10 cellular contexts compared by ENCODE assay signal in genomic region chr2:215681799-215682594, GRCh38.
A peak's percentile ranks its signal among the peaks of the same experiment; 100 is the strongest.
DNase-seq lines count a peak whose midpoint lies in the region; ATAC-seq, FAIRE-seq and TF ChIP-seq lines count a peak whose summit lies in the region.
"Had no signal": no experiment of that assay in that cellular context is flagged by ENCODE, and none has a peak within 500 bp of the region (broad histone marks: within the 10 kb centered on the region; RNA-seq: fewer than 3 reads in every experiment).

No MANE protein-coding gene starts in this region.

- no peaks in the 10 kb centered on the region for H3K9me3 ChIP-seq in astrocyte (ENCODE audit: insufficient read depth, low read depth, low read length)
- H3K9me3 ChIP-seq in CD8-positive, alpha-beta T cell (ENCODE audit: low read length), result no peaks in the 10 kb centered on the region
- H3K9me3 ChIP-seq: stomach had no signal

- H2AFZ ChIP-seq in astrocyte (ENCODE audit: low read depth, low read length), result no peak overlapping the region

- no peak for TF ChIP-seq CTCF in astrocyte (IDR thresholded peaks at IDR 0.05; ENCODE audit: insufficient read depth, low read depth, low read length)
- no peak for TF ChIP-seq CTCF in progenitor cell of endocrine pancreas (IDR thresholded peaks at IDR 0.05; ENCODE audit: unreplicated experiment)
- no peak for TF ChIP-seq CTCF in CD8-positive, alpha-beta T cell (IDR thresholded peaks at IDR 0.05)

- peak overlapping the region; percentile 35 for H3K4me3 Mint-ChIP-seq in activated T-cell treated with anti-CD3 and anti-CD28 coated beads, Interleukin-2, amount 50 U/mL, for 24 hours
- H3K4me3 Mint-ChIP-seq in astrocyte (ENCODE audit: unreplicated experiment) (no peak overlapping the region), progenitor cell of endocrine pancreas (ENCODE audit: low read depth) (no peak overlapping the region)
- no peak overlapping the region for H3K4me3 Mint-ChIP-seq in CD8-positive, alpha-beta T cell

- peak overlapping the region; percentile 61 for H3K4me2 ChIP-seq in astrocyte (ENCODE audit: low read length)

- CTCF ChIA-PET in CD8-positive, alpha-beta T cell (lab: Charles Lee), result no interaction called here

- no peak for ATAC-seq in Right ventricle myocardium inferior
- no peak for ATAC-seq in CD8-positive, alpha-beta T cell

- H3K36me3 ChIP-seq in astrocyte (ENCODE audit: insufficient read depth, low read length), result no peaks in the 10 kb centered on the region
- H3K36me3 ChIP-seq in CD8-positive, alpha-beta T cell (ENCODE audit: insufficient read depth, low read length), result no peaks in the 10 kb centered on the region
- H3K36me3 ChIP-seq: stomach had no signal

- H3K27ac ChIP-seq in astrocyte (ENCODE audit: low read depth, low read length), result peak overlapping the region; percentile 89
- H3K27ac ChIP-seq in CD8-positive, alpha-beta T cell (ENCODE audit: low read depth, low read length), result no peak overlapping the region
- H3K27ac ChIP-seq: stomach had no signal

- H3K4me1 Mint-ChIP-seq in activated T-cell treated with anti-CD3 and anti-CD28 coated beads, Interleukin-2, amount 50 U/mL, for 24 hours (ENCODE audit: low read depth), result peaks cover 29% of the 10 kb centered on the region
- H3K4me1 Mint-ChIP-seq in astrocyte (ENCODE audit: low read depth, unreplicated experiment) (peaks cover 48% of the 10 kb centered on the region), progenitor cell of endocrine pancreas (ENCODE audit: low read depth) (peaks cover 50% of the 10 kb centered on the region)
- H3K4me1 Mint-ChIP-seq in CD8-positive, alpha-beta T cell (ENCODE audit: low read depth), result peaks cover 36% of the 10 kb centered on the region

- peak overlapping the region; percentile 39 for H3K9ac ChIP-seq in astrocyte (ENCODE audit: low read length)

- H3K4me3 ChIP-seq in astrocyte (ENCODE audit: insufficient read depth, low read depth, low read length), result no peak overlapping the region
- H3K4me3 ChIP-seq in CD8-positive, alpha-beta T cell (ENCODE audit: low read depth, low read length), result no peak overlapping the region
- H3K4me3 ChIP-seq: stomach had no signal

- H4K20me1 ChIP-seq in astrocyte (ENCODE audit: insufficient read depth, low read length), result no peaks in the 10 kb centered on the region

- peaks cover 32% of the 10 kb centered on the region for H3K4me1 ChIP-seq in astrocyte (ENCODE audit: insufficient read depth, low read length)
- H3K4me1 ChIP-seq in CD8-positive, alpha-beta T cell (ENCODE audit: insufficient read depth, low read length), result peaks cover 23% of the 10 kb centered on the region

- no peak for DNase-seq in activated T-cell treated with anti-CD3 and anti-CD28 coated beads, Interleukin-2, amount 50 U/mL, for 24 hours
- DNase-seq in activated T-cell treated with anti-CD3 and anti-CD28 coated beads for 4 hours (no peak), NOMO-1 (lab: John Stamatoyannopoulos, UW; ENCODE audit: unreplicated experiment in 2 of 2) (peak; percentile 39 to 44), astrocyte (ENCODE audit: low read depth) (no peak), progenitor cell of endocrine pancreas (ENCODE audit: low spot score, unreplicated experiment) (no peak), Right ventricle myocardium inferior (ENCODE audit: missing footprints) (no peak), NCI-H446 (lab: John Stamatoyannopoulos, UW) (no peak)
- DNase-seq in CD8-positive, alpha-beta T cell, result no peak
- DNase-seq: activated T-cell treated with anti-CD3 and anti-CD28 coated beads, Interleukin-2, amount 50 U/mL, for 1 hour; stomach had no signal

- H3K27me3 Mint-ChIP-seq in activated T-cell treated with anti-CD3 and anti-CD28 coated beads, Interleukin-2, amount 50 U/mL, for 24 hours, result no peaks in the 10 kb centered on the region
- no peaks in the 10 kb centered on the region for H3K27me3 Mint-ChIP-seq in astrocyte (ENCODE audit: low read depth, unreplicated experiment)
- H3K27me3 Mint-ChIP-seq in progenitor cell of endocrine pancreas, result no peaks in the 10 kb centered on the region
- H3K27me3 Mint-ChIP-seq in CD8-positive, alpha-beta T cell (ENCODE audit: low read depth), result no peaks in the 10 kb centered on the region

- peak overlapping the region; percentile 88 for H3K27ac Mint-ChIP-seq in activated T-cell treated with anti-CD3 and anti-CD28 coated beads, Interleukin-2, amount 50 U/mL, for 24 hours
- peak overlapping the region; percentile 91 for H3K27ac Mint-ChIP-seq in astrocyte (ENCODE audit: unreplicated experiment)
- peak overlapping the region; percentile 89 for H3K27ac Mint-ChIP-seq in progenitor cell of endocrine pancreas
- H3K27ac Mint-ChIP-seq in CD8-positive, alpha-beta T cell, result no peak overlapping the region

- intact Hi-C loops in Right ventricle myocardium inferior (cut with DNase I), result no loop called here
- intact Hi-C loops in CD8-positive, alpha-beta T cell (cut with DNase I, micrococcal nuclease), result no loop called here

- H3K27me3 ChIP-seq in astrocyte (ENCODE audit: insufficient read depth, low read length), result no peaks in the 10 kb centered on the region
- H3K27me3 ChIP-seq in CD8-positive, alpha-beta T cell (ENCODE audit: insufficient read depth, low read length), result no peaks in the 10 kb centered on the region
- H3K27me3 ChIP-seq: stomach had no signal

- no peaks in the 10 kb centered on the region for H3K79me2 ChIP-seq in astrocyte (ENCODE audit: insufficient read depth, low read length)

- FAIRE-seq in astrocyte (lab: Jason Lieb, UNC), result peak; percentile 13

- no peaks in the 10 kb centered on the region for H3K36me3 Mint-ChIP-seq in activated T-cell treated with anti-CD3 and anti-CD28 coated beads, Interleukin-2, amount 50 U/mL, for 24 hours (ENCODE audit: low read depth)
- H3K36me3 Mint-ChIP-seq in astrocyte (ENCODE audit: low read depth, unreplicated experiment) (peaks cover 3% of the 10 kb centered on the region), progenitor cell of endocrine pancreas (ENCODE audit: insufficient read depth) (no peaks in the 10 kb centered on the region)
- H3K36me3 Mint-ChIP-seq in CD8-positive, alpha-beta T cell, result no peaks in the 10 kb centered on the region

- POLR2A ChIA-PET in CD8-positive, alpha-beta T cell (lab: Charles Lee), result interaction anchor here (1.1 kb wide), 1 partner anchor 8 kb away, joined by 3 read pairs; no protein-coding TSS in a partner anchor

- peaks cover 3% of the 10 kb centered on the region for H3K9me3 Mint-ChIP-seq in activated T-cell treated with anti-CD3 and anti-CD28 coated beads, Interleukin-2, amount 50 U/mL, for 24 hours
- H3K9me3 Mint-ChIP-seq in astrocyte (ENCODE audit: unreplicated experiment), result no peaks in the 10 kb centered on the region
- H3K9me3 Mint-ChIP-seq in progenitor cell of endocrine pancreas (ENCODE audit: low read depth), result peaks cover 10% of the 10 kb centered on the region
- H3K9me3 Mint-ChIP-seq in CD8-positive, alpha-beta T cell, result no peaks in the 10 kb centered on the region

Comparison
In these comparisons a context has a peak if more than half of its experiments do, and no peak if none do; other contexts are left out.
1. DNase-seq: peak in NOMO-1 (2 of 2); none in activated T-cell treated with anti-CD3 and anti-CD28 coated beads, Interleukin-2, amount 50 U/mL, for 24 hours (single experiment), activated T-cell treated with anti-CD3 and anti-CD28 coated beads for 4 hours (single experiment), astrocyte (single experiment), progenitor cell of endocrine pancreas (single experiment), Right ventricle myocardium inferior (single experiment), CD8-positive, alpha-beta T cell (0 of 7) and NCI-H446 (0 of 2).